ENCODE assay signal across 31 cellular contexts in genomic region chr7:98624846-98625420, GRCh38. TPM values are rescaled to one million over a fixed set of nuclear protein-coding genes. Genes with fewer than 3 reads are reported as not detected.
"Had no signal": no experiment of that assay in that cellular context is flagged by ENCODE, and none has a peak within 500 bp of the region (broad histone marks: within the 10 kb centered on the region; RNA-seq: fewer than 3 reads in every experiment).

No MANE protein-coding gene starts in this region.

- H3K27ac ChIP-seq: ascending aorta, breast epithelium, cardiac muscle cell, colonic mucosa, epithelial cell of prostate, esophagus squamous epithelium, gastroesophageal sphincter, WERI-Rb-1 had no signal

- FAIRE-seq: endometrium, endothelial cell of umbilical vein had no signal

- H3K27me3 ChIP-seq: ascending aorta, colonic mucosa had no signal

- H3K36me3 ChIP-seq: breast epithelium, cardiac muscle cell, colonic mucosa, esophagus squamous epithelium had no signal

- DNase-seq: activated B cell treated with CpG ODN at 0.5 μM for 24 hours; activated CD4-positive, alpha-beta memory T cell treated with anti-CD3 and anti-CD28 coated beads for 36 hours; activated CD4-positive, alpha-beta T cell treated with anti-CD3 and anti-CD28 coated beads for 48 hours; activated CD4-positive, alpha-beta T cell treated with anti-CD3 and anti-CD28 coated beads, Interleukin-2, amount 50 U/mL, for 1 hour; activated CD8-positive, alpha-beta memory T cell treated with anti-CD3 and anti-CD28 coated beads, Interleukin-2, amount 10 ng/mL, durations not matched to agents 7 days and 5 days; activated CD8-positive, alpha-beta memory T cell treated with anti-CD3 and anti-CD28 coated beads, Interleukin-2, amount 50 U/mL, for 4 hours; activated CD8-positive, alpha-beta T cell treated with anti-CD3 and anti-CD28 coated beads, Interleukin-2, amount 10 ng/mL, durations not matched to agents 7 days and 5 days; activated gamma-delta T cell; activated naive CD4-positive, alpha-beta T cell; activated naive CD4-positive, alpha-beta T cell treated with anti-CD3 and anti-CD28 coated beads, Interleukin-2, amount 10 ng/mL, durations not matched to agents 7 days and 5 days; activated naive CD8-positive, alpha-beta T cell treated with anti-CD3 and anti-CD28 coated beads, Interleukin-2, amount 10 ng/mL, durations not matched to agents 7 days and 5 days; activated T-cell treated with anti-CD3 and anti-CD28 coated beads, Interleukin-2, amount 50 U/mL, for 24 hours; activated T-cell treated with anti-CD3 and anti-CD28 coated beads, Interleukin-2, amount 50 U/mL, for 72 hours; central memory CD4-positive, alpha-beta T cell; cerebellar nuclear complex; colonic mucosa; effector CD8-positive, alpha-beta T cell; esophagus squamous epithelium; foreskin melanocyte; T-helper 1 cell; T-helper 17 cell; T1000; WERI-Rb-1 had no signal

- H3K4me3 ChIP-seq: ascending aorta, breast epithelium, cardiac muscle cell, colonic mucosa, esophagus squamous epithelium, gastroesophageal sphincter had no signal

- H3K4me1 ChIP-seq: ascending aorta, breast epithelium, colonic mucosa, gastroesophageal sphincter had no signal

- H3K9me3 ChIP-seq: ascending aorta, colonic mucosa, esophagus squamous epithelium, gastroesophageal sphincter had no signal

RNA-seq across cellular contexts. Expression of gene NPTX2, which starts 7.8 kb away (rescaled TPM):
- total RNA-seq: activated B cell treated with CpG ODN at 0.5 μM for 24 hours; activated CD4-positive, alpha-beta memory T cell treated with anti-CD3 and anti-CD28 coated beads for 36 hours; activated CD8-positive, alpha-beta memory T cell treated with anti-CD3 and anti-CD28 coated beads, Interleukin-2, amount 10 ng/mL, durations not matched to agents 7 days and 5 days; activated CD8-positive, alpha-beta T cell treated with anti-CD3 and anti-CD28 coated beads, Interleukin-2, amount 10 ng/mL, durations not matched to agents 7 days and 5 days; activated naive CD4-positive, alpha-beta T cell treated with anti-CD3 and anti-CD28 coated beads, Interleukin-2, amount 50 U/mL, for 72 hours; activated naive CD8-positive, alpha-beta T cell treated with anti-CD3 and anti-CD28 coated beads, Interleukin-2, amount 10 ng/mL, durations not matched to agents 7 days and 5 days; cardiac muscle cell; T-helper 17 cell had no signal
